23 cellular contexts compared by ENCODE assay signal in the genomic region with DNA sequence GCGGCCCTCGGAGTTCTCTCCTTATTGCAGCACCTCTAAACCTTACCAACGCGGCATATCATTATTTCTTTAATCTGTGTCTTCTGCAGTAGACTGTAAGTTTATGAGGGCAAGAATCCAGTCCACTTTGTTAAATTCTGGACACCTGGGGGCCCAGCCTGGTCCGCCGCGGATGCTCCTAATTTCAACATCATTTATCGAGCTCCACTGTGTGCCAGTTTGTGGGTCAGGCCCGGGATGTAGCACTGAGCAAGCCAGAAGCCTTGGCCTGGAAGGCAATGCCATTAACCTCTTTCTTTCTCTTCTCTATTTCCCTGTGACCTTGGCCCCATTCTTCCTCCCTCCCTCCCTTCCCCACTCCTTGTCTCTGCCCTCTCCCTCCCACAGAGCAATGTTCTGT.
"Had no signal": no experiment of that assay in that cellular context is flagged by ENCODE, and none has a peak within 500 bp of the region (broad histone marks: within the 10 kb centered on the region; RNA-seq: fewer than 3 reads in every experiment).

No MANE protein-coding gene starts in this region.

- DNase-seq: stimulated activated CD4-positive, alpha-beta T cell treated with anti-CD3 and anti-CD28 coated beads, Interleukin-2, amount 100 ng/mL, for 48 hours; stimulated activated CD4-positive, alpha-beta T cell treated with anti-CD3 and anti-CD28 coated beads, Interleukin-4, amount 100 ng/mL, for 1 hour; stimulated activated CD4-positive, alpha-beta T cell treated with anti-CD3 and anti-CD28 coated beads, Interleukin-4, amount 100 ng/mL, for 24 hours; stimulated activated CD4-positive, alpha-beta T cell treated with anti-CD3 and anti-CD28 coated beads, Interleukin-4, amount 100 ng/mL, for 4 hours; stimulated activated CD8-positive, alpha-beta memory T cell treated with anti-CD3 and anti-CD28 coated beads, Interleukin-4, amount 100 ng/mL, for 48 hours; stimulated activated naive B cell treated with anti-CD40 and anti-IgM and Interleukin-4, amounts not matched to agents 10 μg/mL and 1 μg/mL and 100 μg/mL, for 72 hours; stimulated activated naive CD4-positive, alpha-beta T cell; stimulated activated naive CD4-positive, alpha-beta T cell treated with Interleukin-2 at 50 U/mL for 16 hours; stimulated activated naive CD8-positive, alpha-beta T cell treated with anti-CD3 and anti-CD28 coated beads, Interleukin-15, amount 100 ng/mL, for 72 hours; stimulated activated naive CD8-positive, alpha-beta T cell treated with anti-CD3 and anti-CD28 coated beads, Interleukin-15, Interleukin-2, amounts not matched to agents 100 U/mL and 50 U/mL, for 24 hours; stomach; thyroid gland; tibial artery; transverse colon; trophoblast cell; upper lobe of right lung; uterus had no signal

- ATAC-seq: stimulated activated effector memory CD8-positive, alpha-beta T cell treated with anti-CD3 and anti-CD28 coated beads, Interleukin-12 subunit alpha, Interleukin-12 subunit beta, amount 100 ng/mL, for 72 hours; stimulated activated naive B cell treated with anti-CD40 and anti-IgM and Interleukin-4, amounts not matched to agents 10 μg/mL and 1 μg/mL and 100 μg/mL, for 72 hours; stimulated activated naive CD8-positive, alpha-beta T cell treated with anti-CD3 and anti-CD28 coated beads, Interleukin-15, Interleukin-2, amounts not matched to agents 100 U/mL and 50 U/mL, for 24 hours had no signal

- H3K9me3 ChIP-seq: stomach, suprapubic skin, thoracic aorta, thyroid gland, tibial artery, transverse colon, upper lobe of left lung, upper lobe of right lung, uterus, vagina had no signal

- H3K4me1 ChIP-seq: stomach, suprapubic skin, tibial artery, tibial nerve, transverse colon, upper lobe of left lung, upper lobe of right lung, uterus, vagina had no signal

- H3K4me3 ChIP-seq: stomach, suprapubic skin, thoracic aorta, thyroid gland, tibial artery, tibial nerve, transverse colon, upper lobe of left lung, upper lobe of right lung, uterus, vagina had no signal

- H3K27ac ChIP-seq: stomach, suprapubic skin, thoracic aorta, thyroid gland, tibial artery, tibial nerve, transverse colon, upper lobe of left lung, upper lobe of right lung, uterus, vagina had no signal

- H3K27me3 ChIP-seq: thyroid gland, tibial artery, tibial nerve, transverse colon, upper lobe of left lung, uterus, vagina had no signal

- H3K36me3 ChIP-seq: stomach, suprapubic skin, thoracic aorta, thyroid gland, tibial artery, tibial nerve, transverse colon, upper lobe of left lung, upper lobe of right lung, uterus, vagina had no signal
